ENCODE assay signal across 1 cellular context in genomic region chr10:116769791-116770190, GRCh38.
TF ChIP-seq lines count a peak whose summit lies in the region.

No MANE protein-coding gene starts in this region.

TF ChIP-seq in IMR-90, 13 proteins besides CTCF, POLR2A, EP300 and RAD21 (continued from another document):
- TF ChIP-seq FOS (IDR thresholded peaks at IDR 0.05; ENCODE audit: low read depth, low read length) (peak; percentile 36; the same call in 1 of the 2 replicates), MAZ (IDR thresholded peaks at IDR 0.05; ENCODE audit: borderline replicate concordance, low read depth, low read length) (no peak), SMC3 (IDR thresholded peaks at IDR 0.05; ENCODE audit: low read depth, low read length) (no peak), RFX5 (IDR thresholded peaks at IDR 0.05; ENCODE audit: low read depth, low read length) (no peak), CHD1 (IDR thresholded peaks at IDR 0.05; ENCODE audit: low read depth, low read length) (no peak), BHLHE40 (IDR thresholded peaks at IDR 0.05; ENCODE audit: low read depth, low read length) (no peak)
